ENCODE assay signal across 30 cellular contexts in genomic region chr9:13478235-13478634, GRCh38.
DNase-seq lines count a peak whose midpoint lies in the region; ATAC-seq, FAIRE-seq and TF ChIP-seq lines count a peak whose summit lies in the region.
"Had no signal": no experiment of that assay in that cellular context is flagged by ENCODE, and none has a peak within 500 bp of the region (broad histone marks: within the 10 kb centered on the region; RNA-seq: fewer than 3 reads in every experiment).

No MANE protein-coding gene starts in this region.

- TF ChIP-seq CTCF in kidney (IDR thresholded peaks at IDR 0.05; ENCODE audit: borderline replicate concordance, extremely low read depth, insufficient read depth) = no peak

- intact Hi-C loops in activated CD4-positive, alpha-beta T cell treated with anti-CD3 and anti-CD28 coated beads, Interleukin-2, amount 10 ng/mL, durations not matched to agents 24 days and 14 days (cut with micrococcal nuclease) = no loop called here
- intact Hi-C loops in kidney (cut with DNase I) = no loop called here

- no peak for ATAC-seq in HG03196 (IDR thresholded peaks at IDR 0.05; ENCODE audit: unreplicated experiment)
- ATAC-seq in GM21367 (IDR thresholded peaks at IDR 0.05; ENCODE audit: unreplicated experiment) = no peak
- ATAC-seq: activated CD8-positive, alpha-beta memory T cell treated with anti-CD3 and anti-CD28 coated beads, Interleukin-2, amount 10 ng/mL, durations not matched to agents 7 days and 5 days; stimulated activated memory B cell treated with anti-CD40 and anti-IgM and Interleukin-4, amounts not matched to agents 10 μg/mL and 1 μg/mL and 100 μg/mL, for 72 hours; WTC11 had no signal

- no peaks in the 10 kb centered on the region for H3K36me3 Mint-ChIP-seq in activated CD4-positive, alpha-beta T cell treated with anti-CD3 and anti-CD28 coated beads, Interleukin-2, amount 10 ng/mL, durations not matched to agents 24 days and 14 days (ENCODE audit: low read depth)
- H3K36me3 Mint-ChIP-seq: activated CD8-positive, alpha-beta memory T cell treated with anti-CD3 and anti-CD28 coated beads, Interleukin-2, amount 10 ng/mL, durations not matched to agents 7 days and 5 days; CD4-positive, CD25-positive, alpha-beta regulatory T cell; IgD-negative memory B cell; neural progenitor cell; stimulated activated memory B cell treated with anti-CD40 and anti-IgM and Interleukin-4, amounts not matched to agents 10 μg/mL and 1 μg/mL and 100 μg/mL, for 72 hours had no signal

- DNase-seq in NCI-H82 (lab: John Stamatoyannopoulos, UW) = peak; percentile 2
- DNase-seq in NCI-H82 treated with DMSO at 0.1 percent for 48 hours (lab: John Stamatoyannopoulos, UW; ENCODE audit: unreplicated experiment) = no peak
- peak; percentile 58 for DNase-seq in astrocyte of the hippocampus (ENCODE audit: low read depth, low spot score)
- DNase-seq in iris pigment epithelial cell (ENCODE audit: low read depth) = peak; percentile 17
- no peak for DNase-seq in activated CD4-positive, alpha-beta T cell treated with anti-CD3 and anti-CD28 coated beads, Interleukin-2, amount 10 ng/mL, durations not matched to agents 24 days and 14 days
- DNase-seq in kidney = no peak
- DNase-seq: activated CD4-positive, alpha-beta T cell treated with anti-CD3 and anti-CD28 coated beads, Interleukin-2, amount 50 U/mL, for 1 hour; activated CD8-positive, alpha-beta memory T cell treated with anti-CD3 and anti-CD28 coated beads, Interleukin-2, amount 10 ng/mL, durations not matched to agents 7 days and 5 days; activated T-cell treated with anti-CD3 and anti-CD28 coated beads, Interleukin-2, amount 50 U/mL, for 48 hours; CD4-positive, CD25-positive, alpha-beta regulatory T cell; cortex of kidney; EL; esophagus squamous epithelium; NCI-H1105; NCI-H187 treated with DMSO at 0.1 percent for 48 hours; NCI-H526 treated with DMSO at 0.1 percent for 48 hours; sigmoid colon; stimulated activated CD4-positive, alpha-beta T cell treated with anti-CD3 and anti-CD28 coated beads, Interleukin-4, amount 100 ng/mL, for 4 hours; upper lobe of left lung had no signal

- H3K9me3 Mint-ChIP-seq in activated CD4-positive, alpha-beta T cell treated with anti-CD3 and anti-CD28 coated beads, Interleukin-2, amount 10 ng/mL, durations not matched to agents 24 days and 14 days = peaks cover 5% of the 10 kb centered on the region

- H3K27ac ChIP-seq in kidney (ENCODE audit: low read depth in 2 of 2, low read length in 2 of 2) = no peak overlapping the region
- H3K27ac ChIP-seq: 22Rv1, cardiac muscle cell, esophagus squamous epithelium, neural progenitor cell, upper lobe of left lung had no signal

- FAIRE-seq in kidney (lab: Jason Lieb, UNC) = no peak
- FAIRE-seq: GM12891, H54, RCC 7860 had no signal

- no peaks in the 10 kb centered on the region for H3K27me3 Mint-ChIP-seq in activated CD4-positive, alpha-beta T cell treated with anti-CD3 and anti-CD28 coated beads, Interleukin-2, amount 10 ng/mL, durations not matched to agents 24 days and 14 days
- H3K27me3 Mint-ChIP-seq: activated CD8-positive, alpha-beta memory T cell treated with anti-CD3 and anti-CD28 coated beads, Interleukin-2, amount 10 ng/mL, durations not matched to agents 7 days and 5 days; CD4-positive, CD25-positive, alpha-beta regulatory T cell; IgD-negative memory B cell; stimulated activated memory B cell treated with anti-CD40 and anti-IgM and Interleukin-4, amounts not matched to agents 10 μg/mL and 1 μg/mL and 100 μg/mL, for 72 hours had no signal

- H3K36me3 ChIP-seq in kidney (ENCODE audit: control insufficient read depth in 1 of 2, insufficient read depth in 2 of 2, low read length in 2 of 2) = no peaks in the 10 kb centered on the region
- H3K36me3 ChIP-seq: cardiac muscle cell, esophagus squamous epithelium, neural progenitor cell, sigmoid colon, upper lobe of left lung had no signal

- H3K4me1 Mint-ChIP-seq in activated CD4-positive, alpha-beta T cell treated with anti-CD3 and anti-CD28 coated beads, Interleukin-2, amount 10 ng/mL, durations not matched to agents 24 days and 14 days = no peaks in the 10 kb centered on the region
- H3K4me1 Mint-ChIP-seq: activated CD8-positive, alpha-beta memory T cell treated with anti-CD3 and anti-CD28 coated beads, Interleukin-2, amount 10 ng/mL, durations not matched to agents 7 days and 5 days; CD4-positive, CD25-positive, alpha-beta regulatory T cell; stimulated activated memory B cell treated with anti-CD40 and anti-IgM and Interleukin-4, amounts not matched to agents 10 μg/mL and 1 μg/mL and 100 μg/mL, for 72 hours had no signal

- no peak overlapping the region for H3K4me3 ChIP-seq in kidney (ENCODE audit: low read length in 2 of 2)
- H3K4me3 ChIP-seq: cardiac muscle cell, esophagus squamous epithelium, neural progenitor cell, sigmoid colon, upper lobe of left lung had no signal

- H3K27ac Mint-ChIP-seq in activated CD4-positive, alpha-beta T cell treated with anti-CD3 and anti-CD28 coated beads, Interleukin-2, amount 10 ng/mL, durations not matched to agents 24 days and 14 days = no peak overlapping the region
- H3K27ac Mint-ChIP-seq: activated CD8-positive, alpha-beta memory T cell treated with anti-CD3 and anti-CD28 coated beads, Interleukin-2, amount 10 ng/mL, durations not matched to agents 7 days and 5 days; CD4-positive, CD25-positive, alpha-beta regulatory T cell; IgD-negative memory B cell; neural progenitor cell; stimulated activated memory B cell treated with anti-CD40 and anti-IgM and Interleukin-4, amounts not matched to agents 10 μg/mL and 1 μg/mL and 100 μg/mL, for 72 hours; WTC11 had no signal

- H3K4me1 ChIP-seq in kidney (ENCODE audit: control insufficient read depth in 1 of 2, insufficient read depth in 1 of 2, low read depth in 1 of 2, low read length in 2 of 2) = no peaks in the 10 kb centered on the region
- H3K4me1 ChIP-seq: esophagus squamous epithelium, neural progenitor cell, sigmoid colon, upper lobe of left lung had no signal

- no peak overlapping the region for H3K4me3 Mint-ChIP-seq in activated CD4-positive, alpha-beta T cell treated with anti-CD3 and anti-CD28 coated beads, Interleukin-2, amount 10 ng/mL, durations not matched to agents 24 days and 14 days
- H3K4me3 Mint-ChIP-seq: activated CD8-positive, alpha-beta memory T cell treated with anti-CD3 and anti-CD28 coated beads, Interleukin-2, amount 10 ng/mL, durations not matched to agents 7 days and 5 days; CD4-positive, CD25-positive, alpha-beta regulatory T cell; IgD-negative memory B cell; neural progenitor cell; stimulated activated memory B cell treated with anti-CD40 and anti-IgM and Interleukin-4, amounts not matched to agents 10 μg/mL and 1 μg/mL and 100 μg/mL, for 72 hours; WTC11 had no signal

- peaks cover 6 to 7% of the 10 kb centered on the region in 2 donors for H3K9me3 ChIP-seq in kidney (ENCODE audit: control insufficient read depth in 1 of 2, low read length in 2 of 2)

- no peak overlapping the region for H3K9ac ChIP-seq in kidney (ENCODE audit: low read length in 2 of 2)
- H3K9ac ChIP-seq: neural progenitor cell had no signal

Comparison
In these comparisons a context has a peak if more than half of its experiments do, and no peak if none do; other contexts are left out.
1. DNase-seq: peak in NCI-H82 (single experiment), astrocyte of the hippocampus (single experiment) and iris pigment epithelial cell (single experiment); none in NCI-H82 treated with DMSO at 0.1 percent for 48 hours (single experiment), activated CD4-positive, alpha-beta T cell treated with anti-CD3 and anti-CD28 coated beads, Interleukin-2, amount 10 ng/mL, durations not matched to agents 24 days and 14 days (single experiment) and kidney (single experiment).